Comparison of ENCODE assay signal across 1 cellular context in the genomic region with DNA sequence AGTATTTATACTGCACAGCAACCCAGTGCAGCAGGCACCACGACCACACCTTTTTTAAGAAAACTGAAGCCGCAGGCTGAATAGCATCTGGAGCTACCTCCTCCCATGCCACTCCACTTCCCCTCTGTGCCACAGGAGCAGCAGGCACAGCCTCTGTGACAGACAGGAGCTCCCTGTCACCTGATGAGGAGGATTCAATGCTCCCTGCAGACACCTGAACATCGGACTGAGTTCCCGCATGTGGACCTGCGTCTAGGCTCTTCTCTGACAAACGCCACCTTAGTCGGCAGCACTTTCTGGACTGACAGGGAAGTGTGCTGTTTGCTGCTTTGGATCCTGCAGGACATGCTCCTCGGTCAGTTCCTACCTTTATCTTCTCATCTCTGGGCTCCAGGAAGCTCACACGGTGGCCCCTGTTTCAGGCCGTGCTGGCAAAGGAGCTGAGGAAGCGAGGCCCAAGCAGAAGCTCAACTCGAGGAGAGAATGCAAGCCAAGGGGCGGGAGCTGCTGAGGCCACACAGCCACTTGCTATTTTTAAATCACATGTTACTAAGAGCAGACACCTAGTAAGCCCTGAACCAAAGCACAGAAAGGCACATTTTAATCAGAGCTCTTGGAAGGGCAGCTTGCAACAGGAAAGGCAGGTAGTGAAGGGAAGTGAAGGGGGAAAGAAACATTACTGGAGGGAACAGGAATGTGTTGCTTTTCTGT.
TF ChIP-seq lines count a peak whose summit lies in the region.

No MANE protein-coding gene starts in this region.

TF ChIP-seq in HepG2, 621 proteins besides CTCF, POLR2A, EP300 and RAD21:
- TF ChIP-seq, protein P1, sequence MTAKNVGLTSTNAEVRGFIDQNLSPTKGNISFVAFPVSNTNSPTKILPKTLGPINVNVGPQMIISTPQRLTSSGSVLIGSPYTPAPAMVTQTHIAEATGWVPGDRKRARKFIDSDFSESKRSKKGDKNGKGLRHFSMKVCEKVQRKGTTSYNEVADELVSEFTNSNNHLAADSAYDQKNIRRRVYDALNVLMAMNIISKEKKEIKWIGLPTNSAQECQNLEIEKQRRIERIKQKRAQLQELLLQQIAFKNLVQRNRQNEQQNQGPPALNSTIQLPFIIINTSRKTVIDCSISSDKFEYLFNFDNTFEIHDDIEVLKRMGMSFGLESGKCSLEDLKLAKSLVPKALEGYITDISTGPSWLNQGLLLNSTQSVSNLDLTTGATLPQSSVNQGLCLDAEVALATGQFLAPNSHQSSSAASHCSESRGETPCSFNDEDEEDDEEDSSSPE (CRISPR knock-in tag; IDR thresholded peaks at IDR 0.05): no peak
- TF ChIP-seq KLF16 (CRISPR knock-in tag; IDR thresholded peaks at IDR 0.05) (no peak), RXRB (CRISPR knock-in tag; IDR thresholded peaks at IDR 0.05; ENCODE audit: borderline replicate concordance) (no peak), SYNCRIP (IDR thresholded peaks at IDR 0.05; ENCODE audit: insufficient read depth, low read depth, low read length) (no peak), SOX5 (CRISPR knock-in tag; IDR thresholded peaks at IDR 0.05; ENCODE audit: borderline replicate concordance) (no peak), ZNF879 (CRISPR knock-in tag; IDR thresholded peaks at IDR 0.05) (no peak), GABPA (IDR thresholded peaks at IDR 0.05; ENCODE audit: low read depth, low read length) (no peak), GABPA (CRISPR knock-in tag; IDR thresholded peaks at IDR 0.05; ENCODE audit: low read depth) (no peak), ZNF3 (CRISPR knock-in tag; IDR thresholded peaks at IDR 0.05) (no peak), TOPORS (CRISPR knock-in tag; IDR thresholded peaks at IDR 0.05) (no peak)
- TF ChIP-seq, protein P2, sequence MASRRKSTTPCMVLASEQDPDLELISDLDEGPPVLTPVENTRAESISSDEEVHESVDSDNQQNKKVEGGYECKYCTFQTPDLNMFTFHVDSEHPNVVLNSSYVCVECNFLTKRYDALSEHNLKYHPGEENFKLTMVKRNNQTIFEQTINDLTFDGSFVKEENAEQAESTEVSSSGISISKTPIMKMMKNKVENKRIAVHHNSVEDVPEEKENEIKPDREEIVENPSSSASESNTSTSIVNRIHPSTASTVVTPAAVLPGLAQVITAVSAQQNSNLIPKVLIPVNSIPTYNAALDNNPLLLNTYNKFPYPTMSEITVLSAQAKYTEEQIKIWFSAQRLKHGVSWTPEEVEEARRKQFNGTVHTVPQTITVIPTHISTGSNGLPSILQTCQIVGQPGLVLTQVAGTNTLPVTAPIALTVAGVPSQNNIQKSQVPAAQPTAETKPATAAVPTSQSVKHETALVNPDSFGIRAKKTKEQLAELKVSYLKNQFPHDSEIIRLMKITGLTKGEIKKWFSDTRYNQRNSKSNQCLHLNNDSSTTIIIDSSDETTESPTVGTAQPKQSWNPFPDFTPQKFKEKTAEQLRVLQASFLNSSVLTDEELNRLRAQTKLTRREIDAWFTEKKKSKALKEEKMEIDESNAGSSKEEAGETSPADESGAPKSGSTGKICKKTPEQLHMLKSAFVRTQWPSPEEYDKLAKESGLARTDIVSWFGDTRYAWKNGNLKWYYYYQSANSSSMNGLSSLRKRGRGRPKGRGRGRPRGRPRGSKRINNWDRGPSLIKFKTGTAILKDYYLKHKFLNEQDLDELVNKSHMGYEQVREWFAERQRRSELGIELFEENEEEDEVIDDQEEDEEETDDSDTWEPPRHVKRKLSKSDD (CRISPR knock-in tag; IDR thresholded peaks at IDR 0.05; ENCODE audit: low read depth): no peak
- TF ChIP-seq, protein P3, sequence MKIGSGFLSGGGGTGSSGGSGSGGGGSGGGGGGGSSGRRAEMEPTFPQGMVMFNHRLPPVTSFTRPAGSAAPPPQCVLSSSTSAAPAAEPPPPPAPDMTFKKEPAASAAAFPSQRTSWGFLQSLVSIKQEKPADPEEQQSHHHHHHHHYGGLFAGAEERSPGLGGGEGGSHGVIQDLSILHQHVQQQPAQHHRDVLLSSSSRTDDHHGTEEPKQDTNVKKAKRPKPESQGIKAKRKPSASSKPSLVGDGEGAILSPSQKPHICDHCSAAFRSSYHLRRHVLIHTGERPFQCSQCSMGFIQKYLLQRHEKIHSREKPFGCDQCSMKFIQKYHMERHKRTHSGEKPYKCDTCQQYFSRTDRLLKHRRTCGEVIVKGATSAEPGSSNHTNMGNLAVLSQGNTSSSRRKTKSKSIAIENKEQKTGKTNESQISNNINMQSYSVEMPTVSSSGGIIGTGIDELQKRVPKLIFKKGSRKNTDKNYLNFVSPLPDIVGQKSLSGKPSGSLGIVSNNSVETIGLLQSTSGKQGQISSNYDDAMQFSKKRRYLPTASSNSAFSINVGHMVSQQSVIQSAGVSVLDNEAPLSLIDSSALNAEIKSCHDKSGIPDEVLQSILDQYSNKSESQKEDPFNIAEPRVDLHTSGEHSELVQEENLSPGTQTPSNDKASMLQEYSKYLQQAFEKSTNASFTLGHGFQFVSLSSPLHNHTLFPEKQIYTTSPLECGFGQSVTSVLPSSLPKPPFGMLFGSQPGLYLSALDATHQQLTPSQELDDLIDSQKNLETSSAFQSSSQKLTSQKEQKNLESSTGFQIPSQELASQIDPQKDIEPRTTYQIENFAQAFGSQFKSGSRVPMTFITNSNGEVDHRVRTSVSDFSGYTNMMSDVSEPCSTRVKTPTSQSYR (CRISPR knock-in tag; IDR thresholded peaks at IDR 0.05; ENCODE audit: borderline replicate concordance): no peak
